ENCODE assay signal across 1 cellular context in genomic region chr20:34210271-34210670, GRCh38.
TF ChIP-seq lines count a peak whose summit lies in the region.

No MANE protein-coding gene starts in this region.

TF ChIP-seq in HepG2, 621 proteins besides CTCF, POLR2A, EP300 and RAD21 (continued from another document):
- TF ChIP-seq ZFP91 (CRISPR knock-in tag; IDR thresholded peaks at IDR 0.05; ENCODE audit: borderline replicate concordance), result 0 out of 2 replicates have a peak, but pooled peaks have one; percentile 21
- TF ChIP-seq ZNF598 (CRISPR knock-in tag; IDR thresholded peaks at IDR 0.05; ENCODE audit: borderline replicate concordance), result 0 out of 2 replicates have a peak, but pooled peaks have one; percentile 48
- no peak for TF ChIP-seq SCMH1 (CRISPR knock-in tag; IDR thresholded peaks at IDR 0.05; ENCODE audit: borderline replicate concordance)
- 0 out of 2 replicates have a peak, but pooled peaks have one; percentile 3 for TF ChIP-seq HES4 (CRISPR knock-in tag; IDR thresholded peaks at IDR 0.05; ENCODE audit: borderline replicate concordance)
